13 cellular contexts compared by ENCODE assay signal in the genomic region with DNA sequence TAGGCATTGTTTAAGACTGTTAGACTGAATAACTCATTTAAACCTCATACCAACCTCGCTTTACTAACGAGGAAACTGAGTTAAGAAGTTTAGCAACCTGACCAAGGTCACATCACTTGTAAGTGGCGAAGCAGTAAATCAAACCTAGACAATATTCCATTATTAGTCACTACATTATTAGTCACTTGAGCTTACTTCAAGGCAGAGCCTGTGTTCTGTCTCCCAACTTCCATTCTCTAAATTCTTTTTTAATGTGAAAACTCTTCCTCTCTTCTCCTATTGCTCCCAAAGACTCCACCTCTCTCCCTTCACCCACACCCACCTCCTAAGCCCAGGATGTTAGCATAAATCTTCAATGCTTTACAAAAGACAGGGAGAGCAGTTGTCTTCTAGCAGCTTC.
"Had no signal": no experiment of that assay in that cellular context is flagged by ENCODE, and none has a peak within 500 bp of the region (broad histone marks: within the 10 kb centered on the region; RNA-seq: fewer than 3 reads in every experiment).

No MANE protein-coding gene starts in this region.

- H3K36me3 ChIP-seq: lower lobe of right lung, neutrophil, tibial artery, vagina had no signal

- H3K4me3 ChIP-seq: lower lobe of right lung, tibial artery, vagina had no signal

- H3K4me1 ChIP-seq: lower lobe of right lung, tibial artery, vagina had no signal

- H3K27me3 ChIP-seq: neutrophil, tibial artery, vagina had no signal

- H3K27ac ChIP-seq: lower lobe of right lung, neutrophil, tibial artery, vagina had no signal

- DNase-seq: activated CD4-positive, alpha-beta memory T cell treated with anti-CD3 and anti-CD28 coated beads, Interleukin-2, amount 10 ng/mL, durations not matched to agents 7 days and 5 days; activated naive CD8-positive, alpha-beta T cell treated with anti-CD3 and anti-CD28 coated beads, Interleukin-2, amount 10 ng/mL, durations not matched to agents 7 days and 5 days; activated T-cell treated with anti-CD3 and anti-CD28 coated beads, Interleukin-2, amount 50 U/mL, for 72 hours; aorta; lower lobe of right lung; midbrain; naive B cell; posterior cingulate gyrus; T-helper 9 cell; tibial artery had no signal

- H3K9me3 ChIP-seq: lower lobe of right lung, neutrophil, tibial artery, vagina had no signal

- ATAC-seq: activated T-cell treated with anti-CD3 and anti-CD28 coated beads, Interleukin-2, amount 50 U/mL, for 72 hours; stimulated activated memory B cell treated with anti-CD40 and anti-IgM and Interleukin-4, amounts not matched to agents 10 μg/mL and 1 μg/mL and 100 μg/mL, for 72 hours had no signal
